Comparison of ENCODE assay signal across 17 cellular contexts in the genomic region with DNA sequence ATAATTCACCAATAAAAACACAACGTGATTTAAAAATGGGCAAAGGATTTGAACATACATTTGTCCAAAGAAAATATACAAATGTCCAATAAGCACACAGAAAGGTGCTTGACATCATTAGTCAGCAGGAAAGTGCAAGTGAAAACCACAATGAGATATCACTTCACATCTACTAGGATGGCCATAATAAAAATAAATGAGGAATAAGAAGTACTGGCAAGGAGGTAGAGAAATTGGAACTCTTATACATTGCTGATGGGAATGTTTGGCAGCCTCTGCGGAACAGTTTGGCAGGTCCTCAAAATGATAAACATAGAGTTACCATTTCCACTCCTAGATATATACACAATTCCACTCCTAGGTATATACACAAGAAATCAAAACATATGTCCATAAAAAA. TPM values are rescaled to one million over a fixed set of nuclear protein-coding genes. Genes with fewer than 3 reads are reported as not detected.
DNase-seq lines count a peak whose midpoint lies in the region; FAIRE-seq and TF ChIP-seq lines count a peak whose summit lies in the region.
"Had no signal": no experiment of that assay in that cellular context is flagged by ENCODE, and none has a peak within 500 bp of the region (broad histone marks: within the 10 kb centered on the region; RNA-seq: fewer than 3 reads in every experiment).

No MANE protein-coding gene starts in this region.

- no peaks in the 10 kb centered on the region for H3K27me3 ChIP-seq in endothelial cell of umbilical vein (ENCODE audit: control insufficient read depth in 2 of 2, insufficient read depth in 2 of 2, low read length in 2 of 2)
- H3K27me3 ChIP-seq: BLaER1 had no signal

- dilution Hi-C loops in endothelial cell of umbilical vein (cut with MboI; ENCODE audit: extremely low pct_ligation_motif_present, low sequenced_read_pairs) = no loop called here

- H3K79me2 ChIP-seq in endothelial cell of umbilical vein (ENCODE audit: control insufficient read depth, insufficient read depth, low read length) = no peaks in the 10 kb centered on the region

- H3K27ac ChIP-seq in endothelial cell of umbilical vein (ENCODE audit: insufficient read depth, low read depth, low read length) = no peak overlapping the region
- H3K27ac ChIP-seq: BLaER1, HL-60 had no signal

- DNase-seq in LNCaP clone FGC (ENCODE audit: low read depth) (peak; percentile 84), NCI-H446 treated with DMSO at 0.1 percent for 48 hours (lab: John Stamatoyannopoulos, UW) (peak; percentile 39), endothelial cell of umbilical vein (ENCODE audit: low read depth, low spot score) (peak; percentile 25), iris pigment epithelial cell (ENCODE audit: low read depth) (peak; percentile 41), LoVo (ENCODE audit: low spot score) (no peak), NCI-H2171 treated with DMSO at 0.1 percent for 48 hours (lab: John Stamatoyannopoulos, UW) (no peak), GDM1 (lab: John Stamatoyannopoulos, UW) (no peak)
- no peak for DNase-seq in stimulated activated CD4-positive, alpha-beta T cell treated with anti-CD3 and anti-CD28 coated beads, Interleukin-15, amount 100 ng/mL, for 24 hours
- DNase-seq: 8988T; CD4-positive, alpha-beta memory T cell; DMS153; DMS79; H9 had no signal

- CTCF ChIA-PET in endothelial cell of umbilical vein (lab: Charles Lee) = no interaction called here

- no peaks in the 10 kb centered on the region for H3K9me3 ChIP-seq in endothelial cell of umbilical vein (replicated peaks; ENCODE audit: control insufficient read depth, insufficient read depth, low read length)
- H3K9me3 ChIP-seq: BLaER1 had no signal

- intact Hi-C loops in endothelial cell of umbilical vein (cut with micrococcal nuclease) = no loop called here

- H2AFZ ChIP-seq in endothelial cell of umbilical vein (ENCODE audit: low read depth, low read length) = no peak overlapping the region

- H3K4me2 ChIP-seq in endothelial cell of umbilical vein (ENCODE audit: insufficient read depth, low read length) = no peak overlapping the region
- H3K4me2 ChIP-seq: BLaER1 had no signal

- no peak for FAIRE-seq in endothelial cell of umbilical vein (lab: Jason Lieb, UNC)
- FAIRE-seq: GM12878, H1 had no signal

- no peaks in the 10 kb centered on the region for H3K4me1 ChIP-seq in endothelial cell of umbilical vein (ENCODE audit: control insufficient read depth, extremely low read depth, insufficient read depth, low read length)
- H3K4me1 ChIP-seq: BLaER1 had no signal

- H3K9me1 ChIP-seq in endothelial cell of umbilical vein (replicated peaks; ENCODE audit: control insufficient read depth, extremely low read depth, insufficient read depth, low read length) = no peaks in the 10 kb centered on the region

- H3K9ac ChIP-seq in endothelial cell of umbilical vein (replicated peaks; ENCODE audit: extremely low read depth, insufficient read depth, low read length) = no peak overlapping the region
- H3K9ac ChIP-seq: BLaER1 had no signal

- POLR2A ChIA-PET in endothelial cell of umbilical vein (lab: Charles Lee) = no interaction called here

- H3K36me3 ChIP-seq in endothelial cell of umbilical vein (ENCODE audit: control insufficient read depth in 2 of 2, extremely low read depth in 1 of 2, insufficient read depth in 2 of 2, low read length in 2 of 2) = no peaks in the 10 kb centered on the region
- H3K36me3 ChIP-seq: BLaER1 had no signal

- TF ChIP-seq POLR2A in endothelial cell of umbilical vein (IDR thresholded peaks at IDR 0.05; ENCODE audit: low read depth, low read length) = no peak

- no TSS peak for BruUV-seq in endothelial cell of umbilical vein (replicated peaks; lab: Mats Ljungman, UMichigan)

- TF ChIP-seq CTCF in LNCaP clone FGC (IDR thresholded peaks at IDR 0.05; ENCODE audit: control insufficient read depth, extremely low read depth, insufficient read depth) (no peak), endothelial cell of umbilical vein (IDR thresholded peaks at IDR 0.05; ENCODE audit: extremely low read depth in 1 of 2, insufficient read depth in 1 of 2, low read depth in 1 of 2, low read length in 2 of 2) (no peak)

- no peak overlapping the region for H3K4me3 ChIP-seq in LNCaP clone FGC (ENCODE audit: low read depth, low read length)
- no peak overlapping the region for H3K4me3 ChIP-seq in endothelial cell of umbilical vein (replicated peaks in 1 of 3; ENCODE audit: insufficient read depth in 1 of 3, low read depth in 1 of 3, low read length in 3 of 3)
- H3K4me3 ChIP-seq: BLaER1, GM12878 had no signal

- no peaks in the 10 kb centered on the region for H4K20me1 ChIP-seq in endothelial cell of umbilical vein (replicated peaks; ENCODE audit: control insufficient read depth, extremely low read depth, insufficient read depth, low read length)
- H4K20me1 ChIP-seq: BLaER1 had no signal

TF ChIP-seq in endothelial cell of umbilical vein, 7 proteins besides CTCF, POLR2A, EP300 and RAD21:
- no peak for TF ChIP-seq EZH2 (IDR thresholded peaks at IDR 0.05; ENCODE audit: borderline replicate concordance, low read depth, low read length, severe bottlenecking)
- no peak for TF ChIP-seq JUN (IDR thresholded peaks at IDR 0.05; ENCODE audit: borderline replicate concordance, insufficient read depth, insufficient read length, low read depth)
- TF ChIP-seq, protein P1, sequence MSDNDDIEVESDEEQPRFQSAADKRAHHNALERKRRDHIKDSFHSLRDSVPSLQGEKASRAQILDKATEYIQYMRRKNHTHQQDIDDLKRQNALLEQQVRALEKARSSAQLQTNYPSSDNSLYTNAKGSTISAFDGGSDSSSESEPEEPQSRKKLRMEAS (IDR thresholded peaks at IDR 0.05; ENCODE audit: insufficient read depth, insufficient read length) = no peak
- no peak for TF ChIP-seq FOS (IDR thresholded peaks at IDR 0.05; ENCODE audit: borderline replicate concordance, insufficient read depth, low read length)
- peak; percentile 26 for TF ChIP-seq GATA2 (IDR thresholded peaks at IDR 0.05; ENCODE audit: insufficient read depth, insufficient read length, low read depth, low read length)
- no peak for TF ChIP-seq MYC (IDR thresholded peaks at IDR 0.05; ENCODE audit: low read depth, low read length)
- no peak for TF ChIP-seq POLR2AphosphoS5 (IDR thresholded peaks at IDR 0.05; ENCODE audit: insufficient read depth, low read depth, low read length)

RNA-seq across cellular contexts. Expression of a gene that starts 51.0 kb away (rescaled TPM):
- total RNA-seq in endothelial cell of umbilical vein = 9.8 and 13.0 TPM in 2 replicates
- polyA plus RNA-seq in endothelial cell of umbilical vein = 2.8 and 3.9 TPM in 2 replicates
- polyA plus RNA-seq in endothelial cell of umbilical vein (2011; cell fraction: cytosol; rRNA removed) = 1.8 and 1.9 TPM in 2 replicates
- 14.5 and 18.9 TPM in 2 replicates for polyA plus RNA-seq in endothelial cell of umbilical vein (2011; cell fraction: nucleus; rRNA removed)
- 8.2 and 12.0 TPM in 2 replicates for polyA plus RNA-seq in endothelial cell of umbilical vein (2012)
- polyA minus RNA-seq in endothelial cell of umbilical vein = 11.5 and 11.6 TPM in 2 replicates
- 1.2 TPM for polyA minus RNA-seq in endothelial cell of umbilical vein (2011; cell fraction: cytosol; rRNA and poly(A)+ RNA removed)
- 39.2 and 56.1 TPM in 2 replicates for polyA minus RNA-seq in endothelial cell of umbilical vein (2011; cell fraction: nucleus; rRNA and poly(A)+ RNA removed)

Comparison
In these comparisons a context has a peak if more than half of its experiments do, and no peak if none do; other contexts are left out.
1. DNase-seq: peak in LNCaP clone FGC (single experiment), NCI-H446 treated with DMSO at 0.1 percent for 48 hours (single experiment), endothelial cell of umbilical vein (single experiment) and iris pigment epithelial cell (single experiment); none in LoVo (single experiment), NCI-H2171 treated with DMSO at 0.1 percent for 48 hours (single experiment), stimulated activated CD4-positive, alpha-beta T cell treated with anti-CD3 and anti-CD28 coated beads, Interleukin-15, amount 100 ng/mL, for 24 hours (single experiment) and GDM1 (single experiment).